15 cellular contexts compared by ENCODE assay signal in genomic region chrX:7084841-7085240, GRCh38.
A peak's percentile ranks its signal among the peaks of the same experiment; 100 is the strongest.
DNase-seq lines count a peak whose midpoint lies in the region; ATAC-seq, FAIRE-seq and TF ChIP-seq lines count a peak whose summit lies in the region.
"Had no signal": no experiment of that assay in that cellular context is flagged by ENCODE, and none has a peak within 500 bp of the region (broad histone marks: within the 10 kb centered on the region; RNA-seq: fewer than 3 reads in every experiment).

No MANE protein-coding gene starts in this region.

- H2AFZ ChIP-seq in PC-9: no peak overlapping the region

- H3K4me3 ChIP-seq in PC-9: no peak overlapping the region

- no TSS peak for BruUV-seq in PC-9 (replicated peaks; lab: Mats Ljungman, UMichigan)

- no peaks in the 10 kb centered on the region for H3K27me3 ChIP-seq in CD4-positive, alpha-beta T cell (ENCODE audit: control insufficient read depth, insufficient read depth, low read length)
- no peaks in the 10 kb centered on the region for H3K27me3 ChIP-seq in PC-9 (ENCODE audit: insufficient read depth, low read depth)

- TF ChIP-seq CTCF in CD4-positive, alpha-beta T cell (IDR thresholded peaks at IDR 0.05): no peak
- TF ChIP-seq CTCF in PC-9 (conservative IDR thresholded peaks at IDR 0.05): no peak

- no peak overlapping the region for H3K27ac ChIP-seq in CD4-positive, alpha-beta T cell (ENCODE audit: low read depth, low read length)
- peak overlapping the region; percentile 73; the same call in 1 of the 2 replicates for H3K27ac ChIP-seq in PC-9

- H3F3A ChIP-seq in PC-9 (ENCODE audit: insufficient read depth, low read depth): peaks cover 13% of the 10 kb centered on the region

- no peaks in the 10 kb centered on the region for H3K9me3 Mint-ChIP-seq in CD4-positive, alpha-beta T cell
- no peaks in the 10 kb centered on the region for H3K9me3 Mint-ChIP-seq in naive thymus-derived CD8-positive, alpha-beta T cell

- peaks cover 17% of the 10 kb centered on the region for H3K4me1 ChIP-seq in PC-9 (replicated peaks; ENCODE audit: insufficient read depth)

- no peaks in the 10 kb centered on the region for H3K9me3 ChIP-seq in CD4-positive, alpha-beta T cell (ENCODE audit: control insufficient read depth, low read length)
- no peaks in the 10 kb centered on the region for H3K9me3 ChIP-seq in PC-9 (ENCODE audit: insufficient read depth, low read depth)
- H3K9me3 ChIP-seq: Caco-2 had no signal

- H3K4me2 ChIP-seq in PC-9: no peak overlapping the region

- intact Hi-C loops in CD4-positive, alpha-beta T cell (cut with DNase I, micrococcal nuclease): loop anchor here (5.0 kb wide), 3 partner anchors 57 to 1063 kb away; no protein-coding TSS in a partner anchor
- intact Hi-C loops in PC-9 (cut with micrococcal nuclease; ENCODE audit: unreplicated experiment): loop anchor here (1.0 kb wide), 1 partner anchor 47 kb away; no protein-coding TSS in a partner anchor

- peaks cover 16% of the 10 kb centered on the region for H3K79me2 ChIP-seq in PC-9 (ENCODE audit: low read depth)

- no peaks in the 10 kb centered on the region for H3K36me3 Mint-ChIP-seq in CD4-positive, alpha-beta T cell (ENCODE audit: low read depth)
- H3K36me3 Mint-ChIP-seq in naive thymus-derived CD8-positive, alpha-beta T cell: no peaks in the 10 kb centered on the region

- ATAC-seq in CD4-positive, alpha-beta T cell (ENCODE audit: poor library complexity): no peak
- no peak for ATAC-seq in naive thymus-derived CD8-positive, alpha-beta T cell

- no peak for DNase-seq in CD4-positive, alpha-beta T cell
- DNase-seq in GM19239 (ENCODE audit: insufficient read length, low spot score) (no peak), PC-9 (no peak), Kasumi-1 (lab: John Stamatoyannopoulos, UW) (no peak), superior temporal gyrus (ENCODE audit: extremely low spot score) (no peak), HPDE6-E6E7 (ENCODE audit: extremely low spot score) (no peak)
- no peak for DNase-seq in naive thymus-derived CD8-positive, alpha-beta T cell
- DNase-seq: ACHN, Caco-2, H7, NCI-H1092 treated with DMSO at 0.1 percent for 48 hours, NCI-H187, NCI-H2171 treated with DMSO at 0.1 percent for 48 hours, SHP77 treated with DMSO at 0.1 percent for 48 hours, T-helper 2 cell had no signal

- H3K27me3 Mint-ChIP-seq in CD4-positive, alpha-beta T cell: no peaks in the 10 kb centered on the region
- H3K27me3 Mint-ChIP-seq in naive thymus-derived CD8-positive, alpha-beta T cell: no peaks in the 10 kb centered on the region

- no peaks in the 10 kb centered on the region for H3K36me3 ChIP-seq in PC-9 (ENCODE audit: low read depth)

- no peaks in the 10 kb centered on the region; the same call in 1 of the 2 replicates for H3K9me2 ChIP-seq in PC-9 (ENCODE audit: insufficient read depth)

- H4K20me1 ChIP-seq in PC-9 (ENCODE audit: insufficient read depth): no peaks in the 10 kb centered on the region

- POLR2A ChIA-PET in CD4-positive, alpha-beta T cell (lab: Charles Lee): no interaction called here
- POLR2A ChIA-PET in PC-9 (lab: Charles Lee; ENCODE audit: unreplicated experiment): no interaction called here
- POLR2A ChIA-PET in naive thymus-derived CD8-positive, alpha-beta T cell (lab: Charles Lee): interaction anchor here (1.6 kb wide), 1 partner anchor 8 kb away, joined by 3 read pairs; no protein-coding TSS in a partner anchor

- H3K27ac Mint-ChIP-seq in CD4-positive, alpha-beta T cell: peak overlapping the region; percentile 77
- H3K27ac Mint-ChIP-seq in naive thymus-derived CD8-positive, alpha-beta T cell: peak overlapping the region in 7 of 10 donors; percentile 40 to 91 (median 73)

- FAIRE-seq in GM19239 (lab: Jason Lieb, UNC): peak; percentile 59

- peaks cover 65% of the 10 kb centered on the region for H3K4me1 Mint-ChIP-seq in CD4-positive, alpha-beta T cell (ENCODE audit: low read depth)
- H3K4me1 Mint-ChIP-seq in naive thymus-derived CD8-positive, alpha-beta T cell: peaks cover 26 to 80% (median 66%) of the 10 kb centered on the region in 4 donors

- H3K4me3 Mint-ChIP-seq in CD4-positive, alpha-beta T cell: no peak overlapping the region
- H3K4me3 Mint-ChIP-seq in naive thymus-derived CD8-positive, alpha-beta T cell: peak overlapping the region in 2 of 10 donors; percentile 57 to 71

- CTCF ChIA-PET in CD4-positive, alpha-beta T cell (lab: Charles Lee): no interaction called here
- CTCF ChIA-PET in PC-9 (lab: Charles Lee): no interaction called here
